19 cellular contexts compared by ENCODE assay signal in genomic region chr12:51183349-51183748, GRCh38. TPM values are rescaled to one million over a fixed set of nuclear protein-coding genes. Genes with fewer than 3 reads are reported as not detected.
A peak's percentile ranks its signal among the peaks of the same experiment; 100 is the strongest.
DNase-seq lines count a peak whose midpoint lies in the region; ATAC-seq, FAIRE-seq and TF ChIP-seq lines count a peak whose summit lies in the region.
"Had no signal": no experiment of that assay in that cellular context is flagged by ENCODE, and none has a peak within 500 bp of the region (broad histone marks: within the 10 kb centered on the region; RNA-seq: fewer than 3 reads in every experiment).

No MANE protein-coding gene starts in this region.

- H3K14ac ChIP-seq in mesenchymal stem cell (ENCODE audit: low read length in 2 of 2): no peak overlapping the region

- no peak for TF ChIP-seq EP300 in K562 (IDR thresholded peaks at IDR 0.05; ENCODE audit: low read length)
- TF ChIP-seq EP300 in sigmoid colon (IDR thresholded peaks at IDR 0.05): no peak

- no peaks in the 10 kb centered on the region for H3K9me1 ChIP-seq in K562 (ENCODE audit: control insufficient read depth, insufficient read depth, low read length)

- H3K79me2 ChIP-seq in OCI-LY7 (ENCODE audit: insufficient read depth, low read depth, low read length) (no peaks in the 10 kb centered on the region), K562 (ENCODE audit: control insufficient read depth, insufficient read depth, low read length) (no peaks in the 10 kb centered on the region)

- no peak overlapping the region for H4K91ac ChIP-seq in mesenchymal stem cell (ENCODE audit: low read length)

- no peak for ATAC-seq in K562
- ATAC-seq in activated CD8-positive, alpha-beta T cell treated with anti-CD3 and anti-CD28 coated beads, Interleukin-2, amount 10 ng/mL, durations not matched to agents 7 days and 5 days: no peak

- no peak for DNase-seq in OCI-LY7 (ENCODE audit: low spot score)
- peak in 2 of 4 experiments; percentile 4 to 7 for DNase-seq in K562 (ENCODE audit: extremely low read depth in 1 of 4, low spot score in 3 of 4)
- peak; percentile 5 for DNase-seq in sigmoid colon
- DNase-seq in activated CD8-positive, alpha-beta T cell treated with anti-CD3 and anti-CD28 coated beads, Interleukin-2, amount 10 ng/mL, durations not matched to agents 7 days and 5 days: no peak
- DNase-seq in mesenchymal stem cell: no peak
- DNase-seq in HUDEP-2 (lab: John Stamatoyannopoulos, UW; ENCODE audit: unreplicated experiment in 76 of 76): no peak
- no peak for DNase-seq in mesenteric fat pad (ENCODE audit: low spot score)
- DNase-seq: Calu3, DND-41, H9, NCI-H1417 treated with DMSO at 0.1 percent for 48 hours, NCI-H2227 treated with DMSO at 0.1 percent for 48 hours, NCI-H526 treated with DMSO at 0.1 percent for 48 hours, RPMI8226 had no signal

- H2BK5ac ChIP-seq in mesenchymal stem cell (ENCODE audit: low read depth, low read length, poor library complexity, severe bottlenecking): no peak overlapping the region

- H3K9me3 Mint-ChIP-seq in nephron: no peaks in the 10 kb centered on the region
- H3K9me3 Mint-ChIP-seq in activated CD8-positive, alpha-beta T cell treated with anti-CD3 and anti-CD28 coated beads, Interleukin-2, amount 10 ng/mL, durations not matched to agents 7 days and 5 days (ENCODE audit: insufficient read depth): no peaks in the 10 kb centered on the region
- H3K9me3 Mint-ChIP-seq: GM23338, H9, HFFc6, IgD-negative memory B cell had no signal

- H3K23ac ChIP-seq in mesenchymal stem cell (ENCODE audit: low read length in 2 of 2): no peak overlapping the region

- no peaks in the 10 kb centered on the region for H3K9me3 ChIP-seq in OCI-LY7 (ENCODE audit: low read length)
- no peaks in the 10 kb centered on the region for H3K9me3 ChIP-seq in K562 (replicated peaks; ENCODE audit: control insufficient read depth, insufficient read depth, low read depth, low read length)
- no peaks in the 10 kb centered on the region for H3K9me3 ChIP-seq in sigmoid colon
- no peaks in the 10 kb centered on the region for H3K9me3 ChIP-seq in mesenchymal stem cell (ENCODE audit: control insufficient read depth, low read length)

- H3K27me3 ChIP-seq in K562 (ENCODE audit: control insufficient read depth in 2 of 2, insufficient read depth in 2 of 2, low read length in 2 of 2) (no peaks in the 10 kb centered on the region), sigmoid colon (no peaks in the 10 kb centered on the region), mesenchymal stem cell (ENCODE audit: control insufficient read depth in 1 of 2, insufficient read depth in 1 of 2, low read length in 2 of 2) (peaks cover 0 to 7% of the 10 kb centered on the region in 2 experiments)

- H3K4me1 Mint-ChIP-seq in nephron: peaks cover 39% of the 10 kb centered on the region
- H3K4me1 Mint-ChIP-seq in activated CD8-positive, alpha-beta T cell treated with anti-CD3 and anti-CD28 coated beads, Interleukin-2, amount 10 ng/mL, durations not matched to agents 7 days and 5 days (ENCODE audit: low read depth): no peaks in the 10 kb centered on the region

- no peak overlapping the region for H3K4ac ChIP-seq in mesenchymal stem cell (ENCODE audit: low read depth in 1 of 2, low read length in 2 of 2)

- no peak overlapping the region for H2BK15ac ChIP-seq in mesenchymal stem cell (ENCODE audit: low read depth, poor library complexity, severe bottlenecking)

- H2AFZ ChIP-seq in OCI-LY7 (ENCODE audit: low read length): peak overlapping the region; percentile 23; the same call in 1 of the 2 replicates
- peak overlapping the region; percentile 22; the same call in 1 of the 2 replicates for H2AFZ ChIP-seq in K562 (ENCODE audit: low read depth, low read length)
- no peak overlapping the region for H2AFZ ChIP-seq in mesenchymal stem cell (ENCODE audit: low read depth, low read length)

- no peaks in the 10 kb centered on the region for H3K36me3 Mint-ChIP-seq in nephron (ENCODE audit: low read depth)
- no peaks in the 10 kb centered on the region for H3K36me3 Mint-ChIP-seq in activated CD8-positive, alpha-beta T cell treated with anti-CD3 and anti-CD28 coated beads, Interleukin-2, amount 10 ng/mL, durations not matched to agents 7 days and 5 days (ENCODE audit: low read depth)
- H3K36me3 Mint-ChIP-seq: IgD-negative memory B cell had no signal

- no peak overlapping the region for H4K8ac ChIP-seq in mesenchymal stem cell (ENCODE audit: low read length)

- no peaks in the 10 kb centered on the region for H3K36me3 ChIP-seq in OCI-LY7 (ENCODE audit: insufficient read depth, low read length)
- H3K36me3 ChIP-seq in K562 (ENCODE audit: control insufficient read depth, insufficient read depth, low read length): no peaks in the 10 kb centered on the region
- peaks cover 0 to under 1% (median 0%) of the 10 kb centered on the region in 4 donors for H3K36me3 ChIP-seq in sigmoid colon
- H3K36me3 ChIP-seq in mesenchymal stem cell (ENCODE audit: control insufficient read depth in 1 of 2, insufficient read depth in 2 of 2, low read depth in 1 of 2, low read length in 2 of 2): no peaks in the 10 kb centered on the region

- intact Hi-C loops in OCI-LY7 (cut with micrococcal nuclease; ENCODE audit: unreplicated experiment) (no loop called here), K562 (cut with micrococcal nuclease) (no loop called here), sigmoid colon (cut with DNase I) (no loop called here)

- POLR2A ChIA-PET in OCI-LY7 (lab: Charles Lee): no interaction called here
- POLR2A ChIA-PET in K562 (lab: Yijun Ruan, JAX): interaction anchor here (0.9 to 2.0 kb wide), 4 partner anchors 12 to 156 kb away, joined by 3 to 5 read pairs (median 5); no protein-coding TSS in a partner anchor
- POLR2A ChIA-PET in activated CD8-positive, alpha-beta T cell treated with anti-CD3 and anti-CD28 coated beads, Interleukin-2, amount 10 ng/mL, durations not matched to agents 7 days and 5 days (lab: Charles Lee): no interaction called here

- no peak for FAIRE-seq in K562 (lab: Jason Lieb, UNC)

- H4K20me1 ChIP-seq in OCI-LY7 (ENCODE audit: insufficient read depth, low read length) (no peaks in the 10 kb centered on the region), K562 (replicated peaks; ENCODE audit: control insufficient read depth, insufficient read depth, low read length) (no peaks in the 10 kb centered on the region)

- H3K9me2 ChIP-seq in OCI-LY7 (ENCODE audit: insufficient read depth, low read length): no peaks in the 10 kb centered on the region

- H3K9ac ChIP-seq in K562 (ENCODE audit: insufficient read depth in 1 of 2, low read depth in 2 of 2, low read length in 2 of 2): no peak overlapping the region
- no peak overlapping the region for H3K9ac ChIP-seq in mesenchymal stem cell (ENCODE audit: low read length)

- BruUV-seq in OCI-LY7 (replicated peaks; lab: Mats Ljungman, UMichigan) (no TSS peak), K562 (replicated peaks; lab: Mats Ljungman, UMichigan) (no TSS peak)

- TF ChIP-seq RAD21 in K562 (CRISPR knock-in tag; conservative IDR thresholded peaks at IDR 0.05 in 1 of 2, IDR thresholded peaks at IDR 0.05 in 1 of 2): no peak

- TF ChIP-seq POLR2A in K562 (conservative IDR thresholded peaks at IDR 0.05): no peak
- no peak for TF ChIP-seq POLR2A in sigmoid colon (IDR thresholded peaks at IDR 0.05)

- WGBS in K562 (ENCODE audit: insufficient coverage, low coverage, missing lambda C conversion rate): 32% methylated on average over 3 of the region's 3 CpGs
- 80 to 81% methylated on average over 3 of the region's 3 CpGs for WGBS in sigmoid colon, 2 donors
- 75% methylated on average over 3 of the region's 3 CpGs for WGBS in mesenchymal stem cell

- peak overlapping the region; percentile 47 to 85 (median 81) for H3K27ac Mint-ChIP-seq in nephron
- no peak overlapping the region for H3K27ac Mint-ChIP-seq in activated CD8-positive, alpha-beta T cell treated with anti-CD3 and anti-CD28 coated beads, Interleukin-2, amount 10 ng/mL, durations not matched to agents 7 days and 5 days
- H3K27ac Mint-ChIP-seq: GM23338, H9, HFFc6 had no signal

- H3K4me1 ChIP-seq in OCI-LY7 (ENCODE audit: insufficient read depth, low read length, poor library complexity, severe bottlenecking) (peaks cover 33% of the 10 kb centered on the region), K562 (replicated peaks in 1 of 2; ENCODE audit: control insufficient read depth in 2 of 2, insufficient read depth in 2 of 2, low read length in 2 of 2) (peaks cover 1 to 13% of the 10 kb centered on the region in 2 experiments; a peak in 3 of 5 replicates), sigmoid colon (no peaks in the 10 kb centered on the region), mesenchymal stem cell (ENCODE audit: control insufficient read depth, insufficient read depth, low read depth, low read length) (no peaks in the 10 kb centered on the region)

- CTCF ChIA-PET in OCI-LY7 (lab: Charles Lee; ENCODE audit: unreplicated experiment): no interaction called here
- CTCF ChIA-PET in K562 (lab: Yijun Ruan, JAX; ENCODE audit: low intra/inter-chr PET ratio): no interaction called here
- CTCF ChIA-PET in activated CD8-positive, alpha-beta T cell treated with anti-CD3 and anti-CD28 coated beads, Interleukin-2, amount 10 ng/mL, durations not matched to agents 7 days and 5 days (lab: Charles Lee): no interaction called here

- no peaks in the 10 kb centered on the region for H3K79me1 ChIP-seq in mesenchymal stem cell (replicated peaks; ENCODE audit: low read length, poor library complexity, severe bottlenecking)

- no peak overlapping the region for H3K4me2 ChIP-seq in OCI-LY7 (ENCODE audit: low read length)
- H3K4me2 ChIP-seq in K562 (ENCODE audit: insufficient read depth, low read length): no peak overlapping the region
- H3K4me2 ChIP-seq in mesenchymal stem cell (ENCODE audit: low read length, poor library complexity, severe bottlenecking): no peak overlapping the region
- H3K4me2 ChIP-seq: GM23338 had no signal

- H2BK12ac ChIP-seq in mesenchymal stem cell (ENCODE audit: low read length in 2 of 2): no peak overlapping the region

- H3K4me3 ChIP-seq in OCI-LY7 (ENCODE audit: low read depth, low read length, poor library complexity, severe bottlenecking): no peak overlapping the region
- H3K4me3 ChIP-seq in K562: no peak overlapping the region
- no peak overlapping the region for H3K4me3 ChIP-seq in sigmoid colon
- no peak overlapping the region for H3K4me3 ChIP-seq in mesenchymal stem cell (ENCODE audit: insufficient read depth in 1 of 2, low read depth in 1 of 2, low read length in 2 of 2)
- H3K4me3 ChIP-seq: GM23338, SK-N-MC had no signal

- TF ChIP-seq CTCF in OCI-LY7 (conservative IDR thresholded peaks at IDR 0.05; ENCODE audit: low read length) (no peak), K562 (IDR thresholded peaks at IDR 0.05 in 2 of 3, conservative IDR thresholded peaks at IDR 0.05 in 1 of 3; ENCODE audit: insufficient read depth in 2 of 3, low read depth in 1 of 3, low read length in 3 of 3) (no peak), nephron (IDR thresholded peaks at IDR 0.05; ENCODE audit: unreplicated experiment in 3 of 3) (no peak), sigmoid colon (IDR thresholded peaks at IDR 0.05) (no peak)

- in situ Hi-C loops in K562 (cut with MboI): no loop called here

- H2AK5ac ChIP-seq in mesenchymal stem cell (ENCODE audit: low read length, severe bottlenecking): no peak overlapping the region

- no peak overlapping the region for H2BK120ac ChIP-seq in mesenchymal stem cell (ENCODE audit: low read depth, low read length)

- H3K27ac ChIP-seq in OCI-LY7 (ENCODE audit: low read depth, low read length, poor library complexity, severe bottlenecking) (no peak overlapping the region), K562 (ENCODE audit: extremely low read depth, low read depth, low read length) (no peak overlapping the region), sigmoid colon (no peak overlapping the region), mesenchymal stem cell (ENCODE audit: low read length, poor library complexity, severe bottlenecking) (no peak overlapping the region)
- H3K27ac ChIP-seq: SK-N-MC had no signal

- peak overlapping the region in 2 of 3 experiments; percentile 2 to 52 for H3K4me3 Mint-ChIP-seq in nephron
- no peak overlapping the region for H3K4me3 Mint-ChIP-seq in activated CD8-positive, alpha-beta T cell treated with anti-CD3 and anti-CD28 coated beads, Interleukin-2, amount 10 ng/mL, durations not matched to agents 7 days and 5 days
- H3K4me3 Mint-ChIP-seq: GM23338, H9, HFFc6, IgD-negative memory B cell had no signal

- H3K18ac ChIP-seq in mesenchymal stem cell (ENCODE audit: low read depth in 1 of 2, low read length in 2 of 2): no peak overlapping the region

- peaks cover 6% of the 10 kb centered on the region for H3K27me3 Mint-ChIP-seq in nephron (ENCODE audit: low read depth)
- H3K27me3 Mint-ChIP-seq in activated CD8-positive, alpha-beta T cell treated with anti-CD3 and anti-CD28 coated beads, Interleukin-2, amount 10 ng/mL, durations not matched to agents 7 days and 5 days (ENCODE audit: low read depth): no peaks in the 10 kb centered on the region
- H3K27me3 Mint-ChIP-seq: IgD-negative memory B cell had no signal

RNA-seq across cellular contexts. Expression of gene TFCP2, which starts 10.4 kb away (rescaled TPM):
- 7.1 and 7.2 TPM in 2 replicates for total RNA-seq in OCI-LY7 (2014; rRNA removed; shearing (Covaris generic))
- total RNA-seq in OCI-LY7 (2022) (10.2 and 11.5 TPM in 2 replicates), K562 (2014; rRNA removed) (17.2 and 18.1 TPM in 2 replicates), K562 (2014; rRNA removed; fragmentation: Illumina TruSeq; extraction: Trizol) (17.4 and 21.1 TPM in 2 replicates), K562 (2015; rRNA removed; fragmentation: Illumina TruSeq; extraction: Trizol) (17.2 and 19.3 TPM in 2 replicates), K562 (2021) (26.9 and 29.0 TPM in 2 replicates), sigmoid colon (10 to 100 TPM; 11.9 to 17.8 (median 13.7) TPM), mesenteric fat pad (21.9 TPM)
- 20.7 and 41.6 TPM in 2 replicates for total RNA-seq in K562 (2011; cell fraction: chromatin; rRNA removed; ENCODE audit: low replicate concordance)
- 12.0 and 14.1 TPM in 2 replicates for total RNA-seq in K562 (2011; cell fraction: nucleolus; rRNA removed)
- 23.2 and 35.4 TPM in 2 replicates for total RNA-seq in K562 (2011; cell fraction: nucleoplasm; rRNA removed)
- polyA plus RNA-seq in K562 (2011; rRNA removed) (25.4 and 34.4 TPM in 2 replicates), K562 (2014; fragmentation: Illumina TruSeq; extraction: Trizol) (35.2 and 38.9 TPM in 2 replicates), K562 (2014; fragmentation: Nextera tagmentation; extraction: Ambion mirVana) (10 to 100 TPM in 1 of 2 experiments, 1 to 10 TPM in 1; 8.0 to 17.8 TPM), K562 (2014; rRNA removed) (24.2 and 27.5 TPM in 2 replicates), sigmoid colon (10 to 100 TPM; 10.4 to 18.1 (median 12.6) TPM)
- 11.5 and 16.8 TPM in 2 replicates for polyA plus RNA-seq in K562 (2011; cell fraction: cytosol; rRNA removed)
- polyA plus RNA-seq in K562 (2011; cell fraction: nucleus; rRNA removed): 12.3 and 14.5 TPM in 2 replicates
- 22.6 and 28.0 TPM in 2 replicates for polyA plus RNA-seq in K562 (2012)
- polyA minus RNA-seq in K562 (2011; rRNA and poly(A)+ RNA removed): 26.0 and 28.2 TPM in 2 replicates
- polyA minus RNA-seq in K562 (2011; cell fraction: cytosol; rRNA and poly(A)+ RNA removed): 10.6 and 11.7 TPM in 2 replicates
- 4.8 and 7.7 TPM in 2 replicates for polyA minus RNA-seq in K562 (2011; cell fraction: nucleus; rRNA and poly(A)+ RNA removed)
- total RNA-seq in activated CD8-positive, alpha-beta T cell treated with anti-CD3 and anti-CD28 coated beads, Interleukin-2, amount 10 ng/mL, durations not matched to agents 7 days and 5 days: 10 to 100 TPM; 34.5 to 38.8 TPM
- polyA plus RNA-seq in mesenchymal stem cell (2013, experiment 1 of 2): 15.4 TPM
- polyA plus RNA-seq in mesenchymal stem cell (2013, experiment 2 of 2): 16.4 TPM

RNA-seq across cellular contexts. Expression of gene POU6F1, which starts 34.5 kb away (rescaled TPM):
- 1.2 and 2.6 TPM in 2 replicates for total RNA-seq in OCI-LY7 (2014; rRNA removed; shearing (Covaris generic))
- total RNA-seq in OCI-LY7 (2022): 5.0 and 5.5 TPM in 2 replicates
- 8.6 and 29.6 TPM in 2 replicates for total RNA-seq in K562 (2011; cell fraction: chromatin; rRNA removed; ENCODE audit: low replicate concordance)
- total RNA-seq in K562 (2011; cell fraction: nucleolus; rRNA removed): 5.3 and 7.0 TPM in 2 replicates
- 13.7 and 24.2 TPM in 2 replicates for total RNA-seq in K562 (2011; cell fraction: nucleoplasm; rRNA removed)
- 0.36 and 1.3 TPM in 2 replicates for total RNA-seq in K562 (2014; rRNA removed)
- total RNA-seq in K562 (2014; rRNA removed; fragmentation: Illumina TruSeq; extraction: Trizol): 1.4 and 2.0 TPM in 2 replicates
- 0.98 and 1.1 TPM in 2 replicates for total RNA-seq in K562 (2015; rRNA removed; fragmentation: Illumina TruSeq; extraction: Trizol)
- total RNA-seq in K562 (2021): 3.3 and 4.0 TPM in 2 replicates
- polyA plus RNA-seq in K562 (2011; rRNA removed): 3.0 and 3.4 TPM in 2 replicates
- polyA plus RNA-seq in K562 (2011; cell fraction: cytosol; rRNA removed): 1.2 and 1.3 TPM in 2 replicates
- 7.9 and 10.0 TPM in 2 replicates for polyA plus RNA-seq in K562 (2011; cell fraction: nucleus; rRNA removed)
- polyA plus RNA-seq in K562 (2012): 0.89 and 5.9 TPM in 2 replicates
- polyA plus RNA-seq in K562 (2014; fragmentation: Illumina TruSeq; extraction: Trizol): 1.1 and 1.4 TPM in 2 replicates
- under 1 TPM; 0.14 to 0.25 TPM for polyA plus RNA-seq in K562 (2014; fragmentation: Nextera tagmentation; extraction: Ambion mirVana)
- polyA plus RNA-seq in K562 (2014; rRNA removed): 0.78 and 1.4 TPM in 2 replicates
- polyA minus RNA-seq in K562 (2011; rRNA and poly(A)+ RNA removed): 1.5 and 1.6 TPM in 2 replicates
- polyA minus RNA-seq in K562 (2011; cell fraction: cytosol; rRNA and poly(A)+ RNA removed): 2.1 and 2.3 TPM in 2 replicates
- 2.3 and 3.6 TPM in 2 replicates for polyA minus RNA-seq in K562 (2011; cell fraction: nucleus; rRNA and poly(A)+ RNA removed)
- total RNA-seq in sigmoid colon: 10 to 100 TPM in 1 of 4 donors, 1 to 10 TPM in 3; 5.8 to 15.8 (median 8.5) TPM
- 1 to 10 TPM; 1.2 to 4.5 (median 1.6) TPM for polyA plus RNA-seq in sigmoid colon
- total RNA-seq in activated CD8-positive, alpha-beta T cell treated with anti-CD3 and anti-CD28 coated beads, Interleukin-2, amount 10 ng/mL, durations not matched to agents 7 days and 5 days: 1 to 10 TPM; 1.3 to 2.2 TPM
- polyA plus RNA-seq in mesenchymal stem cell (2013, experiment 1 of 2): 7.4 TPM
- polyA plus RNA-seq in mesenchymal stem cell (2013, experiment 2 of 2): 8.8 TPM
- total RNA-seq in mesenteric fat pad: 14.8 TPM

RNA-seq across cellular contexts. Expression of gene DAZAP2, which starts 55.3 kb away (rescaled TPM):
- 101 and 137 TPM in 2 replicates for total RNA-seq in OCI-LY7 (2014; rRNA removed; shearing (Covaris generic))
- total RNA-seq in OCI-LY7 (2022) (131 and 153 TPM in 2 replicates), K562 (2014; rRNA removed) (111 and 116 TPM in 2 replicates), K562 (2014; rRNA removed; fragmentation: Illumina TruSeq; extraction: Trizol) (144 and 149 TPM in 2 replicates), K562 (2015; rRNA removed; fragmentation: Illumina TruSeq; extraction: Trizol) (194 and 195 TPM in 2 replicates), K562 (2021) (129 and 132 TPM in 2 replicates), sigmoid colon (100 to 1,000 TPM; 107 to 265 (median 191) TPM), mesenteric fat pad (159 TPM)
- 65.3 and 70.8 TPM in 2 replicates for total RNA-seq in K562 (2011; cell fraction: chromatin; rRNA removed; ENCODE audit: low replicate concordance)
- total RNA-seq in K562 (2011; cell fraction: nucleolus; rRNA removed): 50.3 and 56.7 TPM in 2 replicates
- 71.7 and 79.8 TPM in 2 replicates for total RNA-seq in K562 (2011; cell fraction: nucleoplasm; rRNA removed)
- polyA plus RNA-seq in K562 (2011; rRNA removed) (329 and 342 TPM in 2 replicates), K562 (2014; fragmentation: Illumina TruSeq; extraction: Trizol) (276 and 289 TPM in 2 replicates), K562 (2014; fragmentation: Nextera tagmentation; extraction: Ambion mirVana) (100 to 1,000 TPM; 364 to 668 TPM), K562 (2014; rRNA removed) (227 and 282 TPM in 2 replicates), sigmoid colon (100 to 1,000 TPM; 428 to 701 (median 638) TPM)
- polyA plus RNA-seq in K562 (2011; cell fraction: cytosol; rRNA removed): 426 and 578 TPM in 2 replicates
- 135 and 184 TPM in 2 replicates for polyA plus RNA-seq in K562 (2011; cell fraction: nucleus; rRNA removed)
- polyA plus RNA-seq in K562 (2012): 215 and 432 TPM in 2 replicates
- 188 and 248 TPM in 2 replicates for polyA minus RNA-seq in K562 (2011; rRNA and poly(A)+ RNA removed)
- polyA minus RNA-seq in K562 (2011; cell fraction: cytosol; rRNA and poly(A)+ RNA removed): 112 and 122 TPM in 2 replicates
- polyA minus RNA-seq in K562 (2011; cell fraction: nucleus; rRNA and poly(A)+ RNA removed): 28.7 and 52.4 TPM in 2 replicates
- total RNA-seq in activated CD8-positive, alpha-beta T cell treated with anti-CD3 and anti-CD28 coated beads, Interleukin-2, amount 10 ng/mL, durations not matched to agents 7 days and 5 days: 100 to 1,000 TPM; 186 TPM
- polyA plus RNA-seq in mesenchymal stem cell (2013, experiment 1 of 2): 352 TPM
- 292 TPM for polyA plus RNA-seq in mesenchymal stem cell (2013, experiment 2 of 2)
